ENCODE assay signal across 18 cellular contexts in genomic region chr17:5352681-5353289, GRCh38.
"Had no signal": no experiment of that assay in that cellular context is flagged by ENCODE, and none has a peak within 500 bp of the region (broad histone marks: within the 10 kb centered on the region; RNA-seq: fewer than 3 reads in every experiment).

No MANE protein-coding gene starts in this region.

- ATAC-seq: activated CD4-positive, alpha-beta T cell treated with anti-CD3 and anti-CD28 coated beads for 36 hours; activated T-cell treated with anti-CD3 and anti-CD28 coated beads, Interleukin-2, amount 50 U/mL, for 4 hours; left lobe of liver; WTC11 had no signal

- H3K4me1 ChIP-seq: thyroid gland had no signal

- H3K9me3 ChIP-seq: thyroid gland had no signal

- H3K27me3 ChIP-seq: cardiac muscle cell, thyroid gland had no signal

- H3K4me1 Mint-ChIP-seq: activated CD4-positive, alpha-beta memory T cell treated with anti-CD3 and anti-CD28 coated beads, Interleukin-2, amount 10 ng/mL, durations not matched to agents 7 days and 5 days; activated CD4-positive, alpha-beta T cell treated with anti-CD3 and anti-CD28 coated beads for 36 hours had no signal

- H3K4me3 Mint-ChIP-seq: activated CD4-positive, alpha-beta memory T cell treated with anti-CD3 and anti-CD28 coated beads, Interleukin-2, amount 10 ng/mL, durations not matched to agents 7 days and 5 days; activated CD4-positive, alpha-beta T cell treated with anti-CD3 and anti-CD28 coated beads for 36 hours; activated T-cell treated with anti-CD3 and anti-CD28 coated beads, Interleukin-2, amount 50 U/mL, for 4 hours; endodermal cell; nephron progenitor cell; T-helper 2 cell treated with Interferon-gamma antibody and Interleukin-4, amounts not matched to agents 5 μg/mL and 100 μg/mL, for 36 hours; WTC11 had no signal

- DNase-seq: activated CD4-positive, alpha-beta memory T cell treated with anti-CD3 and anti-CD28 coated beads, Interleukin-2, amount 10 ng/mL, durations not matched to agents 7 days and 5 days; activated CD4-positive, alpha-beta T cell treated with anti-CD3 and anti-CD28 coated beads for 36 hours; activated effector memory CD4-positive, alpha-beta T cell treated with Interleukin-2 at 50 U/mL for 16 hours; activated naive CD4-positive, alpha-beta T cell treated with anti-CD3 and anti-CD28 coated beads, Interleukin-2, amount 50 U/mL, for 16 hours; activated T-cell treated with anti-CD3 and anti-CD28 coated beads, Interleukin-2, amount 50 U/mL, for 4 hours; endodermal cell; hypothalamus; kidney; midbrain; nephron progenitor cell; nucleus accumbens; stimulated activated naive CD4-positive, alpha-beta T cell treated with Interleukin-2 at 50 U/mL for 16 hours; thyroid gland had no signal

- H3K4me3 ChIP-seq: cardiac muscle cell, lung, thyroid gland had no signal

- H3K27ac Mint-ChIP-seq: activated CD4-positive, alpha-beta memory T cell treated with anti-CD3 and anti-CD28 coated beads, Interleukin-2, amount 10 ng/mL, durations not matched to agents 7 days and 5 days; activated CD4-positive, alpha-beta T cell treated with anti-CD3 and anti-CD28 coated beads for 36 hours; endodermal cell; nephron progenitor cell; T-helper 2 cell treated with Interferon-gamma antibody and Interleukin-4, amounts not matched to agents 5 μg/mL and 100 μg/mL, for 36 hours; WTC11 had no signal

- H3K27me3 Mint-ChIP-seq: activated CD4-positive, alpha-beta memory T cell treated with anti-CD3 and anti-CD28 coated beads, Interleukin-2, amount 10 ng/mL, durations not matched to agents 7 days and 5 days; activated CD4-positive, alpha-beta T cell treated with anti-CD3 and anti-CD28 coated beads for 36 hours had no signal

- H3K9me3 Mint-ChIP-seq: activated CD4-positive, alpha-beta memory T cell treated with anti-CD3 and anti-CD28 coated beads, Interleukin-2, amount 10 ng/mL, durations not matched to agents 7 days and 5 days; activated T-cell treated with anti-CD3 and anti-CD28 coated beads, Interleukin-2, amount 50 U/mL, for 4 hours; endodermal cell; nephron progenitor cell; T-helper 2 cell treated with Interferon-gamma antibody and Interleukin-4, amounts not matched to agents 5 μg/mL and 100 μg/mL, for 36 hours; WTC11 had no signal
